ENCODE assay signal across 42 cellular contexts in the genomic region with DNA sequence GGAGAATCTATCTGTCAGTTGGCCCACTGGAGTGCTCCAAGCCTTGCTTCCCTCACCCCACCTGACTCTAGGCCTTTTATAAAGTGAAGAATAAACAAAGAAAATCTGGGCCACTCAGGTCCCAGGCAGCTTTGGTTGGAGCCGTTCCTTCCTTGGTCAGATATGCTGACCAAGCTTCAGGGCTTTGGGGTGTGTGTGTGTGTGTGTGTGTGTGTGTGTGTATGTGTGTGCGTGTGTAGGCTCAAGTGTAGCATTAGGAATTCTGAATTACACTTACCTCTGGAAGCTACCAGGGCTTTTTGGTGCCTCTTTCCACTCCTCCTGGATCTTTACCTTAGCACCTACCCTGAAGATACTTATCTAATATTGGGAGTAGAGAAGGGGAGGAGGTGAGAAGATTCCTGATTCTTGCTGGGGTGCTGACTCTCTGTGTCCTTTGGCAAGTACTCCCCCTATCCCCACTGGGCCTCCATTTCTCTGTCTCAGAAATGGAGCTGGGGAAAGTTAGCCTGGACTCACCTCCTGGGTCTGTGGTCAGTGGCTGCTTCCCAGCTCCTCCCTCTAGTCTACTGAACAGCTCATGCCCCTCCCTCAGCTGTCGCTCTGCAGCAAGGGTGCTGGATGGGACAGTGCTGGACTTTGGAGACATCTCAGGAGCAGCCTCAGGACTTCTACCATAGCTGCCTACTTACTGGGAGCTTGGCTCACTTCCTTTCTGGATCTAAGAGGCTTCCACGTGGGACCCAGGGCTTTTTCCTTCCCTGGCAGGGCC. TPM values are rescaled to one million over a fixed set of nuclear protein-coding genes. Genes with fewer than 3 reads are reported as not detected.
"Had no signal": no experiment of that assay in that cellular context is flagged by ENCODE, and none has a peak within 500 bp of the region (broad histone marks: within the 10 kb centered on the region; RNA-seq: fewer than 3 reads in every experiment).

No MANE protein-coding gene starts in this region.

- H3K9me3 Mint-ChIP-seq: activated naive CD4-positive, alpha-beta T cell treated with anti-CD3 and anti-CD28 coated beads, Interleukin-2, amount 50 U/mL, for 72 hours; activated naive CD8-positive, alpha-beta T cell treated with anti-CD3 and anti-CD28 coated beads, Interleukin-2, amount 10 ng/mL, durations not matched to agents 7 days and 5 days; activated T-helper 1 cell treated with anti-CD3 and anti-CD28 coated beads, Interleukin-12 subunit alpha, Interleukin-12 subunit beta, Interleukin-2, Interleukin-4 antibody, amounts not matched to agents 30 ng/mL and 10 ng/mL and 1 ng/mL, durations not matched to agents 14 hours and 24 hours and 36 hours; activated T-helper 2 cell treated with anti-CD3 and anti-CD28 coated beads, Interferon-gamma antibody, Interleukin-2, Interleukin-4, amounts not matched to agents 10 μg/mL and 5 μg/mL and 100 μg/mL, durations not matched to agents 14 hours and 24 hours and 36 hours; T-cell; T-helper 1 cell treated with Interleukin-12 subunit alpha and Interleukin-12 subunit beta and Interleukin-4 antibody, amounts not matched to agents 30 μg/mL and 1 μg/mL, for 36 hours; T-helper 2 cell treated with Interferon-gamma antibody and Interleukin-4, amounts not matched to agents 5 μg/mL and 100 μg/mL, for 36 hours had no signal

- FAIRE-seq: endometrium, endothelial cell of umbilical vein had no signal

- H3K27ac ChIP-seq: ascending aorta, breast epithelium, cardiac muscle cell, colonic mucosa, epithelial cell of prostate, esophagus squamous epithelium, gastroesophageal sphincter, WERI-Rb-1 had no signal

- H3K27me3 Mint-ChIP-seq: brain had no signal

- H3K27ac Mint-ChIP-seq: activated B cell treated with CpG ODN at 0.5 μM for 24 hours; activated CD8-positive, alpha-beta memory T cell treated with anti-CD3 and anti-CD28 coated beads, Interleukin-2, amount 10 ng/mL, durations not matched to agents 7 days and 5 days; activated CD8-positive, alpha-beta T cell treated with anti-CD3 and anti-CD28 coated beads, Interleukin-2, amount 10 ng/mL, durations not matched to agents 7 days and 5 days; activated naive CD4-positive, alpha-beta T cell treated with anti-CD3 and anti-CD28 coated beads, Interleukin-2, amount 10 ng/mL, durations not matched to agents 7 days and 5 days; activated naive CD4-positive, alpha-beta T cell treated with anti-CD3 and anti-CD28 coated beads, Interleukin-2, amount 50 U/mL, for 72 hours; activated naive CD8-positive, alpha-beta T cell treated with anti-CD3 and anti-CD28 coated beads, Interleukin-2, amount 10 ng/mL, durations not matched to agents 7 days and 5 days; activated T-helper 1 cell treated with anti-CD3 and anti-CD28 coated beads, Interleukin-12 subunit alpha, Interleukin-12 subunit beta, Interleukin-2, Interleukin-4 antibody, amounts not matched to agents 30 ng/mL and 10 ng/mL and 1 ng/mL, durations not matched to agents 14 hours and 24 hours and 36 hours; activated T-helper 2 cell treated with anti-CD3 and anti-CD28 coated beads, Interferon-gamma antibody, Interleukin-2, Interleukin-4, amounts not matched to agents 10 μg/mL and 5 μg/mL and 100 μg/mL, durations not matched to agents 14 hours and 24 hours and 36 hours; T-cell; T-helper 1 cell treated with Interleukin-12 subunit alpha and Interleukin-12 subunit beta and Interleukin-4 antibody, amounts not matched to agents 30 μg/mL and 1 μg/mL, for 36 hours; T-helper 2 cell treated with Interferon-gamma antibody and Interleukin-4, amounts not matched to agents 5 μg/mL and 100 μg/mL, for 36 hours had no signal

- H3K36me3 ChIP-seq: ascending aorta, breast epithelium, cardiac muscle cell, colonic mucosa, esophagus squamous epithelium, gastroesophageal sphincter, WERI-Rb-1 had no signal

- DNase-seq: activated B cell treated with CpG ODN at 0.5 μM for 24 hours; activated CD4-positive, alpha-beta T cell treated with anti-CD3 and anti-CD28 coated beads for 48 hours; activated CD4-positive, alpha-beta T cell treated with anti-CD3 and anti-CD28 coated beads, Interleukin-2, amount 50 U/mL, for 1 hour; activated CD4-positive, alpha-beta T cell treated with anti-CD3 and anti-CD28 coated beads, Interleukin-2, amount 50 U/mL, for 48 hours; activated CD8-positive, alpha-beta memory T cell treated with anti-CD3 and anti-CD28 coated beads, Interleukin-2, amount 10 ng/mL, durations not matched to agents 7 days and 5 days; activated CD8-positive, alpha-beta memory T cell treated with anti-CD3 and anti-CD28 coated beads, Interleukin-2, amount 50 U/mL, for 4 hours; activated CD8-positive, alpha-beta T cell treated with anti-CD3 and anti-CD28 coated beads, Interleukin-2, amount 10 ng/mL, durations not matched to agents 7 days and 5 days; activated gamma-delta T cell; activated naive CD4-positive, alpha-beta T cell; activated naive CD4-positive, alpha-beta T cell treated with anti-CD3 and anti-CD28 coated beads, Interleukin-2, amount 10 ng/mL, durations not matched to agents 7 days and 5 days; activated naive CD8-positive, alpha-beta T cell treated with anti-CD3 and anti-CD28 coated beads, Interleukin-2, amount 10 ng/mL, durations not matched to agents 7 days and 5 days; activated T-cell treated with anti-CD3 and anti-CD28 coated beads, Interleukin-2, amount 50 U/mL, for 1 hour; activated T-cell treated with anti-CD3 and anti-CD28 coated beads, Interleukin-2, amount 50 U/mL, for 48 hours; central memory CD4-positive, alpha-beta T cell; cerebellar nuclear complex; colonic mucosa; effector CD8-positive, alpha-beta T cell; esophagus squamous epithelium; foreskin melanocyte; T-cell; T1000; WERI-Rb-1 had no signal

- H3K4me3 ChIP-seq: ascending aorta, breast epithelium, cardiac muscle cell, colonic mucosa, esophagus squamous epithelium, gastroesophageal sphincter had no signal

- H3K36me3 Mint-ChIP-seq: activated naive CD8-positive, alpha-beta T cell treated with anti-CD3 and anti-CD28 coated beads, Interleukin-2, amount 10 ng/mL, durations not matched to agents 7 days and 5 days; brain; T-cell had no signal

- ATAC-seq: activated CD4-positive, CD25-positive, alpha-beta regulatory T cell treated with anti-CD3 and anti-CD28 coated beads, Interleukin-2, amount 50 U/mL, for 24 hours; activated CD8-positive, alpha-beta memory T cell treated with anti-CD3 and anti-CD28 coated beads, Interleukin-2, amount 10 ng/mL, durations not matched to agents 7 days and 5 days; activated CD8-positive, alpha-beta T cell treated with anti-CD3 and anti-CD28 coated beads, Interleukin-2, amount 10 ng/mL, durations not matched to agents 7 days and 5 days; activated naive CD4-positive, alpha-beta T cell treated with anti-CD3 and anti-CD28 coated beads, Interleukin-2, amount 50 U/mL, for 72 hours; gastroesophageal sphincter; T-cell had no signal

- H3K4me1 ChIP-seq: ascending aorta, breast epithelium had no signal

- H3K27me3 ChIP-seq: ascending aorta had no signal

- H3K4me3 Mint-ChIP-seq: activated B cell treated with CpG ODN at 0.5 μM for 24 hours; activated CD8-positive, alpha-beta memory T cell treated with anti-CD3 and anti-CD28 coated beads, Interleukin-2, amount 10 ng/mL, durations not matched to agents 7 days and 5 days; activated CD8-positive, alpha-beta T cell treated with anti-CD3 and anti-CD28 coated beads, Interleukin-2, amount 10 ng/mL, durations not matched to agents 7 days and 5 days; activated naive CD4-positive, alpha-beta T cell treated with anti-CD3 and anti-CD28 coated beads, Interleukin-2, amount 10 ng/mL, durations not matched to agents 7 days and 5 days; activated naive CD8-positive, alpha-beta T cell treated with anti-CD3 and anti-CD28 coated beads, Interleukin-2, amount 10 ng/mL, durations not matched to agents 7 days and 5 days; activated T-helper 1 cell treated with anti-CD3 and anti-CD28 coated beads, Interleukin-12 subunit alpha, Interleukin-12 subunit beta, Interleukin-2, Interleukin-4 antibody, amounts not matched to agents 30 ng/mL and 10 ng/mL and 1 ng/mL, durations not matched to agents 14 hours and 24 hours and 36 hours; brain; T-cell; T-helper 1 cell treated with Interleukin-12 subunit alpha and Interleukin-12 subunit beta and Interleukin-4 antibody, amounts not matched to agents 30 μg/mL and 1 μg/mL, for 36 hours; T-helper 2 cell treated with Interferon-gamma antibody and Interleukin-4, amounts not matched to agents 5 μg/mL and 100 μg/mL, for 36 hours had no signal

- H3K9me3 ChIP-seq: ascending aorta, breast epithelium, colonic mucosa, esophagus squamous epithelium had no signal

RNA-seq across cellular contexts. Expression of gene FOXD2, which starts 10.8 kb away (rescaled TPM):
- total RNA-seq: cardiac muscle cell had no signal

RNA-seq across cellular contexts. Expression of gene FOXE3, which starts 32.6 kb away (rescaled TPM):
- total RNA-seq: activated B cell treated with CpG ODN at 0.5 μM for 24 hours; activated CD8-positive, alpha-beta memory T cell treated with anti-CD3 and anti-CD28 coated beads for 36 hours; activated CD8-positive, alpha-beta memory T cell treated with anti-CD3 and anti-CD28 coated beads, Interleukin-2, amount 10 ng/mL, durations not matched to agents 7 days and 5 days; activated CD8-positive, alpha-beta T cell treated with anti-CD3 and anti-CD28 coated beads, Interleukin-2, amount 10 ng/mL, durations not matched to agents 7 days and 5 days; activated naive CD4-positive, alpha-beta T cell treated with anti-CD3 and anti-CD28 coated beads, Interleukin-2, amount 50 U/mL, for 72 hours; activated naive CD8-positive, alpha-beta T cell treated with anti-CD3 and anti-CD28 coated beads, Interleukin-2, amount 10 ng/mL, durations not matched to agents 7 days and 5 days; activated T-helper 1 cell treated with anti-CD3 and anti-CD28 coated beads, Interleukin-12 subunit alpha, Interleukin-12 subunit beta, Interleukin-2, Interleukin-4 antibody, amounts not matched to agents 30 ng/mL and 10 ng/mL and 1 ng/mL, durations not matched to agents 14 hours and 24 hours and 36 hours; activated T-helper 2 cell treated with anti-CD3 and anti-CD28 coated beads, Interferon-gamma antibody, Interleukin-2, Interleukin-4, amounts not matched to agents 10 μg/mL and 5 μg/mL and 100 μg/mL, durations not matched to agents 14 hours and 24 hours and 36 hours; ascending aorta; breast epithelium; cardiac muscle cell; dermis microvascular lymphatic vessel endothelial cell; endothelial cell of umbilical vein; esophagus squamous epithelium; fibroblast of lung; fibroblast of villous mesenchyme; gastroesophageal sphincter; glomerular endothelial cell had no signal
- polyA plus RNA-seq: cardiac muscle cell, endothelial cell of umbilical vein, esophagus, fibroblast of lung had no signal
